In the genomic region with DNA sequence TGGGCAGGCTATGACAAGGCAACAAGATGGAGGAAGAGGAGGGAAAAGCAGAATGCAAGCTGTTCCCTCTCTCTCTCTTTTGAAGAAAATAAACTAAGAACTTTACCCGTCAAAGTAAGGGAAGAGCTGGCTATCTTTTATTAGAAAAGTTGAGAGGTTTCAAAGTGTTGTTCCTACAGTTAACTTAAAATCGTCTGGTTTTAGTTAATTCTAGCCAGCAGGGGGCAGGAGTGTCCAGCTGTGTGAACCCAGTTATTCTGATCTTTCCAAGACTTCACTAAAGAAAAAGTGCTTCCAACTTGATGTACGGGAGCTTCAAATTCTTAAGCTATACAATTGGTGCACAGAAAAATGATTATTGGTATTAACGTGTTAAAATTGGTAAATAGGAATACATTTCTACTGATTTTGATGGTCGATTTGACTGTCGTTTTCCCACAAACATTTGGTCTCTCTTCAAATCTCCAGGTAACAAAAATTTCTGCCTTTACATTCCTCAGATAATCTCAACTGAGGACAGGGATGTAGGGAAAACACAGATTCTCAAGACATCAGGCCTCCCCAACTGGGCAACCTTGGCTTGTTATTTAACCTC, we compare ENCODE assay signal across 8 cellular contexts. TPM values are rescaled to one million over a fixed set of nuclear protein-coding genes. Genes with fewer than 3 reads are reported as not detected.
A peak's percentile ranks its signal among the peaks of the same experiment; 100 is the strongest.
DNase-seq lines count a peak whose midpoint lies in the region; ATAC-seq and TF ChIP-seq lines count a peak whose summit lies in the region.

No MANE protein-coding gene starts in this region.

- H3K4me3 ChIP-seq in NT2/D1 (ENCODE audit: insufficient read length, low read depth) = no peak overlapping the region
- H3K4me3 ChIP-seq in prostate gland = no peak overlapping the region

- H3K9me3 ChIP-seq in NT2/D1 (ENCODE audit: insufficient read depth, low read length) (no peaks in the 10 kb centered on the region), prostate gland (no peaks in the 10 kb centered on the region)

- H3K27me3 Mint-ChIP-seq in activated T-helper 17 cell treated with anti-CD3 and anti-CD28 coated beads, Interleukin-2, amount 50 U/mL, for 72 hours = peaks cover 16% of the 10 kb centered on the region

- DNase-seq in CMK (ENCODE audit: low read depth) = peak; percentile 34
- peak; percentile 39 for DNase-seq in NT2/D1 (ENCODE audit: low read depth, low spot score)
- peak; percentile 38 for DNase-seq in activated gamma-delta T cell treated with anti-CD3 and anti-CD28 coated beads, Interleukin-2, amount 50 U/mL, for 16 hours (ENCODE audit: low read depth)
- DNase-seq in glomerular endothelial cell (ENCODE audit: extremely low read depth, low read depth, low spot score) = peak; percentile 47
- DNase-seq in prostate gland (ENCODE audit: low spot score) = peak; percentile 54

- H3K27me3 ChIP-seq in NT2/D1 (ENCODE audit: insufficient read depth, insufficient read length) (peaks cover 28% of the 10 kb centered on the region), prostate gland (replicated peaks; ENCODE audit: insufficient read depth) (no peaks in the 10 kb centered on the region)

- peaks cover 7% of the 10 kb centered on the region for H3K4me1 Mint-ChIP-seq in activated T-helper 17 cell treated with anti-CD3 and anti-CD28 coated beads, Interleukin-2, amount 50 U/mL, for 72 hours

- peak; percentile 39 to 77 (median 66) for TF ChIP-seq CTCF in prostate gland (IDR thresholded peaks at IDR 0.05)

- H3K4me1 ChIP-seq in NT2/D1 (ENCODE audit: insufficient read depth, insufficient read length) (peaks cover 6% of the 10 kb centered on the region), prostate gland (replicated peaks) (no peaks in the 10 kb centered on the region)

- H3K36me3 Mint-ChIP-seq in activated T-helper 17 cell treated with anti-CD3 and anti-CD28 coated beads, Interleukin-2, amount 50 U/mL, for 72 hours (ENCODE audit: low read depth) = no peaks in the 10 kb centered on the region

- intact Hi-C loops in prostate gland (cut with DNase I) = loop anchor here (5.0 to 10.0 kb wide), 2 partner anchors 147 to 359 kb away; no protein-coding TSS in a partner anchor

- WGBS in prostate gland = 9% methylated on average over 6 of the region's 6 CpGs

- no peak overlapping the region for H3K27ac Mint-ChIP-seq in activated T-helper 17 cell treated with anti-CD3 and anti-CD28 coated beads, Interleukin-2, amount 50 U/mL, for 72 hours

- ATAC-seq in GM21529 (IDR thresholded peaks at IDR 0.05; ENCODE audit: unreplicated experiment) (peak; percentile 31), HG03354 (IDR thresholded peaks at IDR 0.05; ENCODE audit: poor library complexity, severe bottlenecking, unreplicated experiment) (no peak)
- no peak for ATAC-seq in activated T-helper 17 cell treated with anti-CD3 and anti-CD28 coated beads, Interleukin-2, amount 50 U/mL, for 72 hours (replicated peaks)

- H3K36me3 ChIP-seq in NT2/D1 (ENCODE audit: insufficient read depth, insufficient read length, low read length) (no peaks in the 10 kb centered on the region), prostate gland (no peaks in the 10 kb centered on the region)

- H3K4me3 Mint-ChIP-seq in activated T-helper 17 cell treated with anti-CD3 and anti-CD28 coated beads, Interleukin-2, amount 50 U/mL, for 72 hours = no peak overlapping the region

- peaks cover 9% of the 10 kb centered on the region for H3K9me3 Mint-ChIP-seq in activated T-helper 17 cell treated with anti-CD3 and anti-CD28 coated beads, Interleukin-2, amount 50 U/mL, for 72 hours

- H3K27ac ChIP-seq in prostate gland = no peak overlapping the region

- TF ChIP-seq POLR2A in prostate gland (IDR thresholded peaks at IDR 0.05) = no peak

- no peak overlapping the region for H3K9ac ChIP-seq in NT2/D1 (ENCODE audit: insufficient read length, low read depth)

RNA-seq across cellular contexts. Expression of gene MON2, which starts 28.4 kb away (rescaled TPM):
- 16.0 and 25.5 TPM in 2 replicates for total RNA-seq in glomerular endothelial cell
- 10 to 100 TPM; 48.6 to 66.3 TPM for total RNA-seq in prostate gland
- 10 to 100 TPM; 40.4 to 53.0 TPM for total RNA-seq in activated T-helper 17 cell treated with anti-CD3 and anti-CD28 coated beads, Interleukin-2, amount 50 U/mL, for 72 hours
